8 cellular contexts compared by ENCODE assay signal in the genomic region with DNA sequence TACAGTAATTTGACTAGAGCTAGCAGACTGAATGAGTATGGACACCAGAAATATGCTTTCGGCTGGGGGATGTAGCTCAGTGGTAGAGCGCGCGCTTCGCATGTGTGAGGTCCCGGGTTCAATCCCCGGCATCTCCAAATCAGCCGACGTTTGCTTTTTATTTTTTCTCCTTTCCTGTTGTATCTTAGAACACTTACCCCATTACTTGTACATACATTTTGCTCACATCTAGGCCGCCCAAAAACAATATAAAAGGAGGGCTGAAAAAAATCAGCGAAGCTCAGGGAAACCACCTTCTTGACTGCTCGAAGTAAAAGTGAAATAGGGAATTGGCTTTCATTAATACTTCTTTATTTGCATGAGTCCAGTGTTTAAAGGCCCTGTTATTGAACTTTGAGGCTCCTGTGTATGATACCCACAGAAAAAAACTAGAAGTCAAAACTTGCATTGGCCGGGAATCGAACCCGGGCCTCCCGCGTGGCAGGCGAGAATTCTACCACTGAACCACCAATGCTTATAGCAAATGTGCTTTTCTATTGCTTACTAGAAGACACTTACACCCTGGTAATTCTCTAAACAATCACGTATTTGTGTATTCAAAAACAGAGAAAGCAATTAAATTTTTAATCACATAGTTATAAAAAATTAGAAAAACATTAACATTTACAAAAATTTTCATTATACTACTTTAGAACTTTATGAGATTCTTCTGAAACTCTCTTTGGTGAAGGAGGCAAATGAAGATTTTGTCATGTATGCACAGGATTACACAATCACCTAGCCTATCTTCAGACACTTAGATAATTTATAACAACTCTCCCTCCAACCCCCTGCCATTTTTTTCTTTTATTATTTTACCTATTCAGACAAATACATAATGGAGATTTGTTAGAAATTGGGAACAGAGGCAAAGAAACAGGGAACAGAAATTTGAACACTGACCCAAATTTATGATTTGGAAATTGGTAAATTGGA. TPM values are rescaled to one million over a fixed set of nuclear protein-coding genes. Genes with fewer than 3 reads are reported as not detected.
A peak's percentile ranks its signal among the peaks of the same experiment; 100 is the strongest.
DNase-seq lines count a peak whose midpoint lies in the region; ATAC-seq and TF ChIP-seq lines count a peak whose summit lies in the region.

No MANE protein-coding gene starts in this region.

- H3K4me3 Mint-ChIP-seq in activated CD4-positive, alpha-beta T cell treated with anti-CD3 and anti-CD28 coated beads for 36 hours = peak overlapping the region; percentile 85

- peak overlapping the region; percentile 75 for H3K4me3 ChIP-seq in kidney epithelial cell (ENCODE audit: low read depth, low read length)

- peak overlapping the region; percentile 95 for H3K27ac Mint-ChIP-seq in activated CD4-positive, alpha-beta T cell treated with anti-CD3 and anti-CD28 coated beads for 36 hours

- ATAC-seq in GM19043 (IDR thresholded peaks at IDR 0.05; ENCODE audit: low read depth, unreplicated experiment) (peak; percentile 51), HG03378 (IDR thresholded peaks at IDR 0.05; ENCODE audit: unreplicated experiment) (peak; percentile 78)
- ATAC-seq in activated CD4-positive, alpha-beta T cell treated with anti-CD3 and anti-CD28 coated beads for 36 hours = peak; percentile 64

- H3K36me3 Mint-ChIP-seq in activated CD4-positive, alpha-beta T cell treated with anti-CD3 and anti-CD28 coated beads for 36 hours (ENCODE audit: low read depth) = peaks cover 6% of the 10 kb centered on the region

- no peaks in the 10 kb centered on the region for H3K9me3 Mint-ChIP-seq in activated CD4-positive, alpha-beta T cell treated with anti-CD3 and anti-CD28 coated beads for 36 hours (ENCODE audit: low read depth)

- peaks cover 2% of the 10 kb centered on the region for H3K27me3 Mint-ChIP-seq in activated CD4-positive, alpha-beta T cell treated with anti-CD3 and anti-CD28 coated beads for 36 hours

- CTCF ChIA-PET in activated CD4-positive, alpha-beta T cell treated with anti-CD3 and anti-CD28 coated beads for 36 hours (lab: Charles Lee) = interaction anchor here (0.8 to 2.9 kb wide), 8 partner anchors 16 to 188 kb away, joined by 3 to 34 read pairs (median 6); no protein-coding TSS in a partner anchor

- H3K4me1 Mint-ChIP-seq in activated CD4-positive, alpha-beta T cell treated with anti-CD3 and anti-CD28 coated beads for 36 hours = peaks cover 43% of the 10 kb centered on the region

- DNase-seq in AG09319 (ENCODE audit: extremely low read depth, low read depth) (peak; percentile 63), NCI-H460 (ENCODE audit: extremely low read depth, low read depth) (peak; percentile 77), kidney epithelial cell (ENCODE audit: low read depth) (no peak)
- DNase-seq in activated CD4-positive, alpha-beta T cell treated with anti-CD3 and anti-CD28 coated beads for 36 hours = peak; percentile 85
- peak; percentile 63 to 74 for DNase-seq in stimulated activated CD4-positive, alpha-beta T cell treated with anti-CD3 and anti-CD28 coated beads, Interleukin-15, amount 100 ng/mL, for 1 hour (ENCODE audit: low read depth in 1 of 2, low spot score in 1 of 2)

- POLR2A ChIA-PET in activated CD4-positive, alpha-beta T cell treated with anti-CD3 and anti-CD28 coated beads for 36 hours (lab: Charles Lee) = interaction anchor here (1.3 to 2.3 kb wide), 5 partner anchors 16 to 69 kb away, joined by 7 to 30 read pairs (median 11); a partner anchor contains a TSS

- H3K36me3 ChIP-seq in kidney epithelial cell (ENCODE audit: control insufficient read depth, insufficient read depth, low read length) = no peaks in the 10 kb centered on the region

- peak overlapping the region; percentile 98 for H3K27ac ChIP-seq in cingulate gyrus (ENCODE audit: low read depth, low read length)

- no peaks in the 10 kb centered on the region for H3K27me3 ChIP-seq in kidney epithelial cell (ENCODE audit: control insufficient read depth, insufficient read depth, low read length)

- TF ChIP-seq CTCF in AG09319 (IDR thresholded peaks at IDR 0.05; ENCODE audit: low read depth, low read length) (no peak), kidney epithelial cell (IDR thresholded peaks at IDR 0.05; ENCODE audit: insufficient read depth, low read length, poor library complexity, severe bottlenecking) (no peak)

- intact Hi-C loops in activated CD4-positive, alpha-beta T cell treated with anti-CD3 and anti-CD28 coated beads for 36 hours (cut with DNase I, micrococcal nuclease) = loop anchor here (1.0 to 10.0 kb wide), 8 partner anchors 16 to 1026 kb away; a partner anchor contains a TSS

RNA-seq across cellular contexts. Expression of a gene that starts 35.2 kb away (rescaled TPM):
- 86.5 and 92.3 TPM in 2 replicates for total RNA-seq in NCI-H460 (2014; rRNA removed; shearing (Covaris generic))
- 51.5 and 128 TPM in 2 replicates for polyA plus RNA-seq in NCI-H460 (2014; cell fraction: nucleus; rRNA removed)
- total RNA-seq in activated CD4-positive, alpha-beta T cell treated with anti-CD3 and anti-CD28 coated beads for 36 hours = 10 to 100 TPM; 31.6 to 32.6 TPM
- 19.1 and 22.4 TPM in 2 replicates for total RNA-seq in kidney epithelial cell
